In the genomic region with DNA sequence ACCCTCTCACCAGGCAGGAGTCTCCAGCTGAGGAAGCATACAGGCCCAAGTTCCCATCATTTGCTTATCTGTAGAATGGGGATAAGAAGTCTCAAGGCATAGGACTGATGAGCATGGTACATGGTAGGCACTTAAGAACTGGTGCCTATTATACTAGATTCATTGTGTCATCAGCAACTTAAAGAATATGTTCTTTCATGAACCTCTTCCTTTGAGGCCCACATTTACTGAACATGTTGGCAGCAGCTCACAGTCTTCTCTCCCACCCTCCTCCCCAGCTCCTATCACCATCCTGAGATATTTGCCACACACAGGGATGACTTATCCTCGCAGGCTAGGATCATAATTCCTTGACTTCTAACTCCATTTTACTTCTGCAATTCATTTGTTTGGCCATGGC, we compare ENCODE assay signal across 16 cellular contexts.
DNase-seq lines count a peak whose midpoint lies in the region; ATAC-seq, FAIRE-seq and TF ChIP-seq lines count a peak whose summit lies in the region.
"Had no signal": no experiment of that assay in that cellular context is flagged by ENCODE, and none has a peak within 500 bp of the region (broad histone marks: within the 10 kb centered on the region; RNA-seq: fewer than 3 reads in every experiment).

No MANE protein-coding gene starts in this region.

- TF ChIP-seq POLR2A in IMR-90 (IDR thresholded peaks at IDR 0.05; ENCODE audit: low read depth, low read length) (no peak), esophagus muscularis mucosa (IDR thresholded peaks at IDR 0.05; ENCODE audit: low read depth) (no peak)

- H4K5ac ChIP-seq in IMR-90 (ENCODE audit: low read depth, low read length) = no peak overlapping the region

- no peak overlapping the region for H2AFZ ChIP-seq in IMR-90 (replicated peaks; ENCODE audit: low read length, poor library complexity)

- H2BK20ac ChIP-seq in IMR-90 (ENCODE audit: low read depth, low read length) = no peak overlapping the region

- H3K4me2 ChIP-seq in IMR-90 (ENCODE audit: low read depth, low read length) = no peak overlapping the region

- peaks cover 16% of the 10 kb centered on the region for H3K9me1 ChIP-seq in IMR-90 (ENCODE audit: insufficient read depth, low read length)

- no peak overlapping the region for H2AK9ac ChIP-seq in IMR-90 (replicated peaks; ENCODE audit: low read depth, low read length, poor library complexity)

- H2BK15ac ChIP-seq in IMR-90 (ENCODE audit: low read depth, low read length) = no peak overlapping the region

- peaks cover 4 to 10% of the 10 kb centered on the region in 2 experiments; a peak in 2 of 4 replicates for H3K79me1 ChIP-seq in IMR-90 (ENCODE audit: low read depth in 1 of 2, low read length in 2 of 2)

- H3K9me3 Mint-ChIP-seq in Caco-2 (ENCODE audit: unreplicated experiment) = no peaks in the 10 kb centered on the region
- H3K9me3 Mint-ChIP-seq: CD4-positive, alpha-beta T cell had no signal

- H3K27ac Mint-ChIP-seq in Caco-2 (ENCODE audit: unreplicated experiment) = peak overlapping the region; percentile 31
- H3K27ac Mint-ChIP-seq: B cell; CD4-positive, alpha-beta T cell had no signal

- 91% methylated on average over 1 of the region's 1 CpG; no CpG with 5 or more reads in 1 of the 2 experiments for WGBS in IMR-90 (ENCODE audit: extremely low coverage in 2 of 2, insufficient read length in 1 of 2), 2 experiments
- WGBS in esophagus muscularis mucosa = 96% methylated on average over 1 of the region's 1 CpG

- H3K27ac ChIP-seq in IMR-90 (ENCODE audit: insufficient read depth, low read length) (no peak overlapping the region), esophagus muscularis mucosa (replicated peaks in 1 of 4) (no peak overlapping the region)

- H2AK5ac ChIP-seq in IMR-90 (ENCODE audit: low read depth, low read length) = no peak overlapping the region

- H3K36me3 ChIP-seq in Caco-2 (ENCODE audit: control insufficient read depth, insufficient read depth, low read length) = no peaks in the 10 kb centered on the region
- peaks cover 22% of the 10 kb centered on the region for H3K36me3 ChIP-seq in IMR-90 (ENCODE audit: control insufficient read depth, insufficient read depth, low read length)
- H3K36me3 ChIP-seq in esophagus muscularis mucosa = peaks cover 35 to 85% (median 60%) of the 10 kb centered on the region in 4 donors

- no peaks in the 10 kb centered on the region for H4K20me1 ChIP-seq in IMR-90 (ENCODE audit: insufficient read depth, low read length)

- dilution Hi-C loops in IMR-90 (cut with HindIII; ENCODE audit: low sequenced_read_pairs, unreplicated experiment) = no loop called here

- intact Hi-C loops in Caco-2 (cut with micrococcal nuclease; ENCODE audit: unreplicated experiment) = no loop called here
- intact Hi-C loops in IMR-90 (cut with micrococcal nuclease) = no loop called here
- intact Hi-C loops in esophagus muscularis mucosa (cut with DNase I) = no loop called here

- no peaks in the 10 kb centered on the region for H3K27me3 Mint-ChIP-seq in Caco-2 (ENCODE audit: insufficient read depth, unreplicated experiment)
- H3K27me3 Mint-ChIP-seq: B cell; CD4-positive, alpha-beta T cell had no signal

- BruUV-seq in Caco-2 (replicated peaks; lab: Mats Ljungman, UMichigan) = no TSS peak
- BruUV-seq in IMR-90 (replicated peaks; lab: Mats Ljungman, UMichigan) = no TSS peak

- TF ChIP-seq CTCF in Caco-2 (IDR thresholded peaks at IDR 0.05; ENCODE audit: insufficient read depth in 1 of 2, low read depth in 1 of 2, low read length in 1 of 2, severe bottlenecking in 1 of 2, unreplicated experiment in 1 of 2) (no peak), IMR-90 (conservative IDR thresholded peaks at IDR 0.05; ENCODE audit: low read depth, low read length) (no peak), esophagus muscularis mucosa (IDR thresholded peaks at IDR 0.05) (no peak)

- no peak for DNase-seq in Caco-2
- DNase-seq in IMR-90 = no peak
- DNase-seq in esophagus muscularis mucosa (ENCODE audit: extremely low spot score) = peak; percentile 42
- no peak for DNase-seq in urothelium cell line (ENCODE audit: low spot score)
- no peak for DNase-seq in activated T-cell treated with anti-CD3 and anti-CD28 coated beads, Interleukin-2, amount 50 U/mL, for 48 hours
- DNase-seq in midbrain (lab: John Stamatoyannopoulos, UW) = no peak
- DNase-seq in NCI-H748 treated with DMSO at 0.1 percent for 48 hours (lab: John Stamatoyannopoulos, UW) = no peak
- DNase-seq: C1 segment of cervical spinal cord; CD4-positive, alpha-beta T cell; HCEC 1CT had no signal

- H3K18ac ChIP-seq in IMR-90 (ENCODE audit: low read depth, low read length) = no peak overlapping the region

- TF ChIP-seq RAD21 in IMR-90 (IDR thresholded peaks at IDR 0.05; ENCODE audit: low read length) = no peak

- ATAC-seq in IMR-90 (ENCODE audit: low read depth) = no peak
- ATAC-seq: GM12878, HepG2 had no signal

- H3K23ac ChIP-seq in IMR-90 (ENCODE audit: low read depth, low read length) = no peak overlapping the region

- H3K4me1 Mint-ChIP-seq in Caco-2 (ENCODE audit: low read depth, unreplicated experiment) = peaks cover 11% of the 10 kb centered on the region
- H3K4me1 Mint-ChIP-seq: B cell had no signal

- no peak overlapping the region for H3K9ac ChIP-seq in IMR-90 (ENCODE audit: low read depth, low read length)

- no peaks in the 10 kb centered on the region for H3K27me3 ChIP-seq in Caco-2 (replicated peaks; ENCODE audit: control insufficient read depth, insufficient read depth, low read length)
- no peaks in the 10 kb centered on the region for H3K27me3 ChIP-seq in IMR-90 (ENCODE audit: control insufficient read depth, insufficient read depth, low read length)
- no peaks in the 10 kb centered on the region for H3K27me3 ChIP-seq in esophagus muscularis mucosa

- POLR2A ChIA-PET in Caco-2 (lab: Charles Lee) = no interaction called here
- POLR2A ChIA-PET in IMR-90 (lab: Charles Lee; ENCODE audit: unreplicated experiment) = no interaction called here

- no peak overlapping the region for H3K56ac ChIP-seq in IMR-90 (ENCODE audit: extremely low read depth, insufficient read depth, low read length)

- H2BK120ac ChIP-seq in IMR-90 (ENCODE audit: low read depth, low read length) = no peak overlapping the region

- H2BK5ac ChIP-seq in IMR-90 (ENCODE audit: low read depth, low read length, poor library complexity, severe bottlenecking) = no peak overlapping the region

- CTCF ChIA-PET in Caco-2 (lab: Charles Lee) (no interaction called here), IMR-90 (lab: Yijun Ruan, JAX) (interaction anchor here (0.6 kb wide), 1 partner anchor 38 kb away, joined by 5 read pairs; no protein-coding TSS in a partner anchor)

- H3K9me3 ChIP-seq in Caco-2 = no peaks in the 10 kb centered on the region
- no peaks in the 10 kb centered on the region for H3K9me3 ChIP-seq in IMR-90 (ENCODE audit: control insufficient read depth, insufficient read depth, low read length)
- H3K9me3 ChIP-seq in esophagus muscularis mucosa = no peaks in the 10 kb centered on the region

- H3K4ac ChIP-seq in IMR-90 (ENCODE audit: low read depth, low read length) = no peak overlapping the region

- H4K91ac ChIP-seq in IMR-90 (ENCODE audit: insufficient read depth, low read depth, low read length) = no peak overlapping the region

- no peak overlapping the region for H4K8ac ChIP-seq in IMR-90 (ENCODE audit: low read depth in 2 of 2, low read length in 2 of 2)

- H3K36me3 Mint-ChIP-seq in Caco-2 (ENCODE audit: insufficient read depth, unreplicated experiment) = peaks cover 7% of the 10 kb centered on the region

- H3K4me1 ChIP-seq in Caco-2 (0 out of 2 replicates have a peak, but pooled peaks cover 5% of the 10 kb centered on the region), IMR-90 (ENCODE audit: control insufficient read depth, insufficient read depth, low read length) (peaks cover 6% of the 10 kb centered on the region), esophagus muscularis mucosa (no peaks in the 10 kb centered on the region)

- no peak for TF ChIP-seq EP300 in esophagus muscularis mucosa (IDR thresholded peaks at IDR 0.05)

- peak; percentile 13 for FAIRE-seq in urothelium cell line (lab: Jason Lieb, UNC)
- FAIRE-seq: A204.1, GM12878, GM18507, HepG2, HTR-8/SVneo had no signal

- H3K14ac ChIP-seq in IMR-90 (replicated peaks; ENCODE audit: low read depth, low read length) = 0 out of 2 replicates have a peak overlapping the region, but pooled peaks have one; percentile 19

- no peak overlapping the region for H3K4me3 ChIP-seq in Caco-2 (ENCODE audit: low read depth, low read length)
- no peak overlapping the region for H3K4me3 ChIP-seq in IMR-90 (ENCODE audit: insufficient read depth, low read depth, low read length)
- H3K4me3 ChIP-seq in esophagus muscularis mucosa = no peak overlapping the region
- H3K4me3 ChIP-seq: GM12878 had no signal

- no peak overlapping the region for H3K4me3 Mint-ChIP-seq in Caco-2 (ENCODE audit: unreplicated experiment)
- H3K4me3 Mint-ChIP-seq: B cell; CD4-positive, alpha-beta T cell had no signal

- in situ Hi-C loops in IMR-90 (cut with MboI; ENCODE audit: low sequenced_read_pairs) = no loop called here

TF ChIP-seq in IMR-90, 13 proteins besides CTCF, POLR2A, EP300 and RAD21 (continues in another document):
- TF ChIP-seq CHD1 (IDR thresholded peaks at IDR 0.05; ENCODE audit: low read depth, low read length) = no peak
- no peak for TF ChIP-seq FOS (IDR thresholded peaks at IDR 0.05; ENCODE audit: low read depth, low read length)
- no peak for TF ChIP-seq RCOR1 (IDR thresholded peaks at IDR 0.05; ENCODE audit: insufficient replicate concordance, low read length)
- no peak for TF ChIP-seq NFE2L2 (IDR thresholded peaks at IDR 0.05; ENCODE audit: low read depth, low read length)
- TF ChIP-seq, protein P1, sequence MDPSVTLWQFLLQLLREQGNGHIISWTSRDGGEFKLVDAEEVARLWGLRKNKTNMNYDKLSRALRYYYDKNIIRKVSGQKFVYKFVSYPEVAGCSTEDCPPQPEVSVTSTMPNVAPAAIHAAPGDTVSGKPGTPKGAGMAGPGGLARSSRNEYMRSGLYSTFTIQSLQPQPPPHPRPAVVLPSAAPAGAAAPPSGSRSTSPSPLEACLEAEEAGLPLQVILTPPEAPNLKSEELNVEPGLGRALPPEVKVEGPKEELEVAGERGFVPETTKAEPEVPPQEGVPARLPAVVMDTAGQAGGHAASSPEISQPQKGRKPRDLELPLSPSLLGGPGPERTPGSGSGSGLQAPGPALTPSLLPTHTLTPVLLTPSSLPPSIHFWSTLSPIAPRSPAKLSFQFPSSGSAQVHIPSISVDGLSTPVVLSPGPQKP (IDR thresholded peaks at IDR 0.05; ENCODE audit: borderline replicate concordance, low read depth, low read length) = no peak
- TF ChIP-seq BHLHE40 (IDR thresholded peaks at IDR 0.05; ENCODE audit: low read depth, low read length) = no peak
- TF ChIP-seq, protein P2, sequence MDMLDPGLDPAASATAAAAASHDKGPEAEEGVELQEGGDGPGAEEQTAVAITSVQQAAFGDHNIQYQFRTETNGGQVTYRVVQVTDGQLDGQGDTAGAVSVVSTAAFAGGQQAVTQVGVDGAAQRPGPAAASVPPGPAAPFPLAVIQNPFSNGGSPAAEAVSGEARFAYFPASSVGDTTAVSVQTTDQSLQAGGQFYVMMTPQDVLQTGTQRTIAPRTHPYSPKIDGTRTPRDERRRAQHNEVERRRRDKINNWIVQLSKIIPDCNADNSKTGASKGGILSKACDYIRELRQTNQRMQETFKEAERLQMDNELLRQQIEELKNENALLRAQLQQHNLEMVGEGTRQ (IDR thresholded peaks at IDR 0.05; ENCODE audit: low read depth, low read length) = no peak
- TF ChIP-seq RFX5 (IDR thresholded peaks at IDR 0.05; ENCODE audit: low read depth, low read length) = no peak
